21 cellular contexts compared by ENCODE assay signal in the genomic region with DNA sequence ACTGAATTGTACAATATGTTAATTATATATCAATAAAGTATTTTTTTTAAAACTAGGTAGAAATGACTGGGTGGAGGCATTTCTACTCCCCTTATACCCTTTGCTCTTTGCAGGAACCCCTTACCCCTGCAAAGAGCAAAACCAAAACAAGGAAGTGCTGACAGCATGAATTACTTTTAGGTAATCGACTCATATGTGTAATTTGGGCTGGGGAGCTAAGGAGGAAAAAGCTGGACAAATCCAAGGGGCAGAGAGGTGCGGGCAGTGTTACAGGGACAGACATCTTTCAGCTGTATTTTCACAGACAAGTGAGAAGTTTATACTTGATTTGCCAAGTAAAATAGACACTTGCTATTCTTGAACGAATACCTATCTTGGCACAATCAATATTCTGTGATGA. TPM values are rescaled to one million over a fixed set of nuclear protein-coding genes. Genes with fewer than 3 reads are reported as not detected.
A peak's percentile ranks its signal among the peaks of the same experiment; 100 is the strongest.
DNase-seq lines count a peak whose midpoint lies in the region; ATAC-seq, FAIRE-seq and TF ChIP-seq lines count a peak whose summit lies in the region.
"Had no signal": no experiment of that assay in that cellular context is flagged by ENCODE, and none has a peak within 500 bp of the region (broad histone marks: within the 10 kb centered on the region; RNA-seq: fewer than 3 reads in every experiment).

No MANE protein-coding gene starts in this region.

- WGBS in right lobe of liver (ENCODE audit: insufficient coverage, low coverage, low lambda C conversion rate, missing lambda C conversion rate), result 19% methylated on average over 3 of the region's 3 CpGs
- WGBS in HepG2 (ENCODE audit: low lambda C conversion rate), result 87% methylated on average over 3 of the region's 3 CpGs
- 46% methylated on average over 3 of the region's 3 CpGs for WGBS in esophagus muscularis mucosa

- no TSS peak for BruUV-seq in HepG2 (replicated peaks; lab: Mats Ljungman, UMichigan)

- TF ChIP-seq RAD21 in HepG2 (CRISPR knock-in tag; IDR thresholded peaks at IDR 0.05), result no peak

- POLR2A ChIA-PET in HepG2 (lab: Yijun Ruan, JAX), result no interaction called here

- H3K4me3 ChIP-seq in right lobe of liver, result no peak overlapping the region
- no peak overlapping the region for H3K4me3 ChIP-seq in HepG2 (replicated peaks in 1 of 3; ENCODE audit: insufficient read depth in 1 of 3, low read depth in 2 of 3, low read length in 3 of 3)
- H3K4me3 ChIP-seq in esophagus muscularis mucosa, result no peak overlapping the region
- H3K4me3 ChIP-seq: BLaER1 had no signal

- TF ChIP-seq EP300 in HepG2 (IDR thresholded peaks at IDR 0.05; ENCODE audit: low read depth in 2 of 2, low read length in 2 of 2), result no peak
- no peak for TF ChIP-seq EP300 in HepG2 (CRISPR knock-in tag; IDR thresholded peaks at IDR 0.05; ENCODE audit: borderline replicate concordance)
- no peak for TF ChIP-seq EP300 in esophagus muscularis mucosa (IDR thresholded peaks at IDR 0.05)

- DNase-seq in right lobe of liver (no peak), HepG2 (ENCODE audit: low spot score) (no peak), esophagus muscularis mucosa (ENCODE audit: extremely low spot score) (peak; percentile 26), naive B cell (no peak), NCI-H446 treated with DMSO at 0.1 percent for 48 hours (lab: John Stamatoyannopoulos, UW) (no peak)
- DNase-seq: 8988T; CD8-positive, alpha-beta T cell; DMS 273 treated with DMSO at 0.1 percent for 48 hours; DMS53; DND-41; EL; GOT3; H7; HFFc6; IMR-90 had no signal

- H3K79me2 ChIP-seq in HepG2 (ENCODE audit: insufficient read depth, low read length), result peaks cover 2% of the 10 kb centered on the region

- H3K27me3 ChIP-seq in right lobe of liver (no peaks in the 10 kb centered on the region), HepG2 (ENCODE audit: control insufficient read depth in 1 of 2, insufficient read depth in 2 of 2, low read length in 2 of 2) (no peaks in the 10 kb centered on the region), esophagus muscularis mucosa (no peaks in the 10 kb centered on the region)
- H3K27me3 ChIP-seq: BLaER1 had no signal

- no peak for FAIRE-seq in HepG2 (lab: Jason Lieb, UNC)
- FAIRE-seq: GM12892 had no signal

- H3K36me3 Mint-ChIP-seq in naive B cell, result peaks cover 23 to 24% of the 10 kb centered on the region in 2 donors

- peaks cover 0 to 4% (median 0%) of the 10 kb centered on the region in 7 donors for H3K9me3 Mint-ChIP-seq in naive B cell
- H3K9me3 Mint-ChIP-seq: CD8-positive, alpha-beta T cell; HFFc6 had no signal

- no peak overlapping the region for H3K9ac ChIP-seq in HepG2 (ENCODE audit: insufficient read depth, low read depth, low read length)
- H3K9ac ChIP-seq: BLaER1 had no signal

- CTCF ChIA-PET in HepG2 (lab: Yijun Ruan, JAX; ENCODE audit: low intra/inter-chr PET ratio, low total read pairs), result no interaction called here

- in situ Hi-C loops in HepG2 (cut with HindIII; ENCODE audit: extremely low pct_ligation_motif_present, low pct_unique_long_range_greater_than_20kb), result no loop called here

- H3K9me3 ChIP-seq in right lobe of liver, result no peaks in the 10 kb centered on the region
- no peaks in the 10 kb centered on the region for H3K9me3 ChIP-seq in HepG2 (ENCODE audit: low read length)
- no peaks in the 10 kb centered on the region for H3K9me3 ChIP-seq in esophagus muscularis mucosa

- H3K36me3 ChIP-seq in right lobe of liver (no peaks in the 10 kb centered on the region), HepG2 (replicated peaks in 1 of 2; ENCODE audit: control insufficient read depth in 1 of 2, insufficient read depth in 2 of 2, low read length in 2 of 2) (peaks cover 0 to 3% of the 10 kb centered on the region in 2 experiments; a peak in 1 of 5 replicates), esophagus muscularis mucosa (peaks cover 0 to 10% (median 0%) of the 10 kb centered on the region in 4 donors)

- H3K27ac ChIP-seq in right lobe of liver (no peak overlapping the region), HepG2 (ENCODE audit: extremely low read length, insufficient read depth, low read length) (no peak overlapping the region), esophagus muscularis mucosa (replicated peaks in 1 of 4) (no peak overlapping the region)
- H3K27ac ChIP-seq: BLaER1, HL-60 had no signal

- H3K27ac Mint-ChIP-seq in naive B cell, result peak overlapping the region in 5 of 6 donors; percentile 8 to 90 (median 48)
- H3K27ac Mint-ChIP-seq: CD8-positive, alpha-beta T cell; HFFc6 had no signal

- H3K4me3 Mint-ChIP-seq in naive B cell, result no peak overlapping the region
- H3K4me3 Mint-ChIP-seq: CD8-positive, alpha-beta T cell; HFFc6 had no signal

- H2AFZ ChIP-seq in HepG2 (ENCODE audit: low read length), result no peak overlapping the region

- TF ChIP-seq POLR2A in right lobe of liver (IDR thresholded peaks at IDR 0.05) (no peak), HepG2 (IDR thresholded peaks at IDR 0.05; ENCODE audit: insufficient read depth in 1 of 2, low read depth in 2 of 2, low read length in 2 of 2) (no peak), esophagus muscularis mucosa (IDR thresholded peaks at IDR 0.05; ENCODE audit: low read depth) (no peak)

- peaks cover 12 to 24% (median 24%) of the 10 kb centered on the region in 3 donors for H3K4me1 Mint-ChIP-seq in naive B cell

- H3K4me1 ChIP-seq in right lobe of liver (peaks cover 0 to 12% (median 2%) of the 10 kb centered on the region in 4 donors), HepG2 (ENCODE audit: insufficient read depth, low read length) (peaks cover 17% of the 10 kb centered on the region), esophagus muscularis mucosa (peaks cover 0 to 12% (median 3%) of the 10 kb centered on the region in 4 donors)
- H3K4me1 ChIP-seq: BLaER1 had no signal

- ATAC-seq in right lobe of liver (peak in 3 of 4 donors; percentile 18 to 65 (median 38)), HepG2 (no peak), naive B cell (ENCODE audit: low read depth in 2 of 2) (no peak), GM19035 (IDR thresholded peaks at IDR 0.05; ENCODE audit: unreplicated experiment) (no peak), esophagus mucosa (no peak)
- ATAC-seq: CD8-positive, alpha-beta T cell; HCT116 had no signal

- intact Hi-C loops in right lobe of liver (cut with DNase I) (no loop called here), HepG2 (cut with micrococcal nuclease; ENCODE audit: unreplicated experiment) (no loop called here), esophagus muscularis mucosa (cut with DNase I) (no loop called here)

- TF ChIP-seq CTCF in right lobe of liver (IDR thresholded peaks at IDR 0.05) (no peak), HepG2 (CRISPR knock-in tag; IDR thresholded peaks at IDR 0.05) (no peak), esophagus muscularis mucosa (IDR thresholded peaks at IDR 0.05) (no peak)

- no peaks in the 10 kb centered on the region for H3K27me3 Mint-ChIP-seq in naive B cell

- no peaks in the 10 kb centered on the region for H4K20me1 ChIP-seq in HepG2 (ENCODE audit: insufficient read depth, low read length)
- H4K20me1 ChIP-seq: BLaER1 had no signal

- H3K4me2 ChIP-seq in HepG2 (ENCODE audit: low read depth, low read length), result no peak overlapping the region
- H3K4me2 ChIP-seq: BLaER1 had no signal

TF ChIP-seq in HepG2, 621 proteins besides CTCF, POLR2A, EP300 and RAD21 (continues in another document):
- TF ChIP-seq FOXK2 (IDR thresholded peaks at IDR 0.05), result no peak
- no peak for TF ChIP-seq ZNF3 (CRISPR knock-in tag; IDR thresholded peaks at IDR 0.05)
- TF ChIP-seq KDM5B (CRISPR knock-in tag; IDR thresholded peaks at IDR 0.05; ENCODE audit: borderline replicate concordance), result no peak
- no peak for TF ChIP-seq SRSF4 (IDR thresholded peaks at IDR 0.05; ENCODE audit: low read depth, low read length, poor library complexity, severe bottlenecking)
- TF ChIP-seq, protein P1, sequence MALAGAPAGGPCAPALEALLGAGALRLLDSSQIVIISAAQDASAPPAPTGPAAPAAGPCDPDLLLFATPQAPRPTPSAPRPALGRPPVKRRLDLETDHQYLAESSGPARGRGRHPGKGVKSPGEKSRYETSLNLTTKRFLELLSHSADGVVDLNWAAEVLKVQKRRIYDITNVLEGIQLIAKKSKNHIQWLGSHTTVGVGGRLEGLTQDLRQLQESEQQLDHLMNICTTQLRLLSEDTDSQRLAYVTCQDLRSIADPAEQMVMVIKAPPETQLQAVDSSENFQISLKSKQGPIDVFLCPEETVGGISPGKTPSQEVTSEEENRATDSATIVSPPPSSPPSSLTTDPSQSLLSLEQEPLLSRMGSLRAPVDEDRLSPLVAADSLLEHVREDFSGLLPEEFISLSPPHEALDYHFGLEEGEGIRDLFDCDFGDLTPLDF (CRISPR knock-in tag; IDR thresholded peaks at IDR 0.05), result no peak
- TF ChIP-seq ETV5 (CRISPR knock-in tag; IDR thresholded peaks at IDR 0.05; ENCODE audit: borderline replicate concordance), result no peak

RNA-seq across cellular contexts. Expression of a gene that starts 35.5 kb away (rescaled TPM):
- total RNA-seq in right lobe of liver (10 to 100 TPM; 11.3 to 18.2 (median 13.9) TPM), HepG2 (2016; rRNA removed; fragmentation: Illumina TruSeq; extraction: Trizol) (17.1 and 33.3 TPM in 2 replicates), esophagus muscularis mucosa (10 to 100 TPM; 22.1 to 24.9 (median 24.5) TPM), esophagus mucosa (10.7 TPM)
- total RNA-seq in HepG2 (2016; cell fraction: cytosol; rRNA removed; fragmentation: Illumina TruSeq; extraction: Trizol; ENCODE audit: low read depth), result 13.0 and 17.3 TPM in 2 replicates
- 15.2 and 34.6 TPM in 2 replicates for total RNA-seq in HepG2 (2016; cell fraction: insoluble cytoplasmic fraction; rRNA removed; fragmentation: Illumina TruSeq; extraction: Trizol)
- 11.0 and 13.6 TPM in 2 replicates for total RNA-seq in HepG2 (2016; cell fraction: membrane; rRNA removed; fragmentation: Illumina TruSeq; extraction: Trizol)
- total RNA-seq in HepG2 (2016; cell fraction: nucleus; rRNA removed; fragmentation: Illumina TruSeq; extraction: Trizol), result 32.1 and 36.1 TPM in 2 replicates
- polyA plus RNA-seq in HepG2 (2011; rRNA removed) (11.7 and 11.9 TPM in 2 replicates), naive B cell (ENCODE audit: low read depth in 6 of 6) (10 to 100 TPM; 53.2 to 65.9 (median 55.0) TPM)
- 7.6 and 12.6 TPM in 2 replicates for polyA plus RNA-seq in HepG2 (2011; cell fraction: cytosol; rRNA removed)
- 17.6 and 20.6 TPM in 2 replicates for polyA plus RNA-seq in HepG2 (2011; cell fraction: nucleus; rRNA removed)
- polyA plus RNA-seq in HepG2 (2012), result 30.1 and 31.4 TPM in 2 replicates
- polyA plus RNA-seq in HepG2 (2016; cell fraction: cytosol; fragmentation: Illumina TruSeq; extraction: Trizol; ENCODE audit: low read depth), result 1.2 and 1.4 TPM in 2 replicates
- polyA plus RNA-seq in HepG2 (2016; cell fraction: insoluble cytoplasmic fraction; fragmentation: Illumina TruSeq; extraction: Trizol; ENCODE audit: low read depth), result 8.8 and 10.0 TPM in 2 replicates
- 3.3 and 3.9 TPM in 2 replicates for polyA plus RNA-seq in HepG2 (2016; cell fraction: membrane; fragmentation: Illumina TruSeq; extraction: Trizol; ENCODE audit: low read depth)
- polyA plus RNA-seq in HepG2 (2016; cell fraction: nucleus; fragmentation: Illumina TruSeq; extraction: Trizol; ENCODE audit: insufficient read depth, low read depth), result 28.0 and 30.1 TPM in 2 replicates
- 10.8 and 29.4 TPM in 2 replicates for polyA minus RNA-seq in HepG2 (2011; rRNA and poly(A)+ RNA removed; ENCODE audit: low replicate concordance)
- polyA minus RNA-seq in HepG2 (2011; cell fraction: cytosol; rRNA and poly(A)+ RNA removed), result 14.9 and 17.1 TPM in 2 replicates
- polyA minus RNA-seq in HepG2 (2011; cell fraction: nucleus; rRNA and poly(A)+ RNA removed), result 39.5 and 40.0 TPM in 2 replicates

Comparison
In these comparisons a context has a peak if more than half of its experiments do, and no peak if none do; other contexts are left out.
1. ATAC-seq: peak in right lobe of liver (3 of 4); none in HepG2 (single experiment), naive B cell (0 of 2), GM19035 (single experiment) and esophagus mucosa (single experiment).